8 cellular contexts compared by ENCODE assay signal in genomic region chr6:26224940-26225847, GRCh38.
A peak's percentile ranks its signal among the peaks of the same experiment; 100 is the strongest.
DNase-seq lines count a peak whose midpoint lies in the region; ATAC-seq, FAIRE-seq and TF ChIP-seq lines count a peak whose summit lies in the region.

No MANE protein-coding gene starts in this region.

- peaks cover 22% of the 10 kb centered on the region for H3K4me1 ChIP-seq in HUES6 (ENCODE audit: control insufficient read depth, insufficient read depth, low read length)
- no peaks in the 10 kb centered on the region for H3K4me1 ChIP-seq in kidney (ENCODE audit: control insufficient read depth in 1 of 2, insufficient read depth in 1 of 2, low read depth in 1 of 2, low read length in 2 of 2)
- peaks cover 8% of the 10 kb centered on the region for H3K4me1 ChIP-seq in testis

- WGBS in testis, 2 donors: 25 to 30% methylated on average over 51 of the region's 51 CpGs

- H3K9ac ChIP-seq in HUES6 (ENCODE audit: low read length) (peak overlapping the region; percentile 97), kidney (ENCODE audit: low read length in 2 of 2) (peak overlapping the region in 1 of 2 donors; percentile 57)

- intact Hi-C loops in kidney (cut with DNase I): no loop called here
- intact Hi-C loops in testis (cut with DNase I; ENCODE audit: low total_unique reads): no loop called here

- peak overlapping the region; percentile 99 for H3K27ac ChIP-seq in HUES6 (ENCODE audit: low read depth, low read length)
- no peak overlapping the region for H3K27ac ChIP-seq in kidney (ENCODE audit: low read depth in 2 of 2, low read length in 2 of 2)
- H3K27ac ChIP-seq in testis: peak overlapping the region; percentile 75 to 77

- ATAC-seq in HG03196 (IDR thresholded peaks at IDR 0.05; ENCODE audit: unreplicated experiment) (no peak), GM21529 (IDR thresholded peaks at IDR 0.05; ENCODE audit: unreplicated experiment) (no peak)

- H3K9me3 ChIP-seq in HUES6 (ENCODE audit: control insufficient read depth, insufficient read depth, low read depth, low read length): no peaks in the 10 kb centered on the region
- H3K9me3 ChIP-seq in kidney (ENCODE audit: control insufficient read depth in 1 of 2, low read length in 2 of 2): peaks cover 0 to 9% of the 10 kb centered on the region in 2 donors
- H3K9me3 ChIP-seq in testis: no peaks in the 10 kb centered on the region

- DNase-seq in cerebellum (ENCODE audit: low spot score) (peak; percentile 69), kidney (no peak), testis (no peak), ureter (ENCODE audit: low spot score) (no peak), NK-92 (lab: John Stamatoyannopoulos, UW; ENCODE audit: unreplicated experiment) (no peak)

- FAIRE-seq in kidney (lab: Jason Lieb, UNC): no peak

- no peaks in the 10 kb centered on the region for H3K36me3 ChIP-seq in HUES6 (ENCODE audit: control insufficient read depth, insufficient read depth, low read length)
- H3K36me3 ChIP-seq in kidney (ENCODE audit: control insufficient read depth in 1 of 2, insufficient read depth in 2 of 2, low read length in 2 of 2): no peaks in the 10 kb centered on the region
- no peaks in the 10 kb centered on the region for H3K36me3 ChIP-seq in testis (ENCODE audit: low read depth, missing control alignments)

- H3K4me3 ChIP-seq in HUES6 (ENCODE audit: low read depth, low read length): peak overlapping the region; percentile 85
- H3K4me3 ChIP-seq in kidney (ENCODE audit: low read length in 2 of 2): peak overlapping the region; percentile 71 to 75
- peak overlapping the region; percentile 46 to 60 for H3K4me3 ChIP-seq in testis

- no peak for TF ChIP-seq CTCF in kidney (IDR thresholded peaks at IDR 0.05; ENCODE audit: borderline replicate concordance, extremely low read depth, insufficient read depth)
- no peak for TF ChIP-seq CTCF in testis (IDR thresholded peaks at IDR 0.05)

- no peaks in the 10 kb centered on the region for H3K27me3 ChIP-seq in HUES6 (ENCODE audit: control insufficient read depth, insufficient read depth, low read length)
- no peaks in the 10 kb centered on the region for H3K27me3 ChIP-seq in testis

- TF ChIP-seq POLR2A in testis (IDR thresholded peaks at IDR 0.05): no peak

Comparison
In these comparisons a context has a peak if more than half of its experiments do, and no peak if none do; other contexts are left out.
1. H3K27ac ChIP-seq: peak in HUES6 (single experiment) and testis (2 of 2); none in kidney (0 of 2).
2. Peak in every context shown above with its lines, with median percentiles within 50 percentile points of each other: H3K4me3 ChIP-seq.